11 cellular contexts compared by ENCODE assay signal in the genomic region with DNA sequence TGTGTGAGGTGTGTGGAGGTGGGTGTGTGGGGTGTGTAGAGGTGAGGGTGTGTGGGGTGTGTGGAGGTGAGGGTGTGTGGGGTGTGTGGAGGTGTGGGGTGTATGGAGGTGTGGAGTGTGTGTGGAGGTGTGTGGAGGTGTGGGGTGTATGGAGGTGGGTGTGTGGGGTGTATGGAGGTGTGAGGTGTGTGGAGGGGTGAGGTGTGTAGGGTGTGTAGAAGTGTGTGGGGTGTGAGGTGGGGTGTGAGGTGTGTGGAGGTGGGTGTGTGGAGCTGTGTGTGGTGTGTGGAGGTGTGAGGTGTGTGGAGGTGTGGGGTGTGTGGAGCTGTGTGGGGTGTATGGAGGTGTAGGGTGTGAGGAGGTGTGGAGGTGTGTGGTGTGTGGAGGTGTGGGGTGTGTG. TPM values are rescaled to one million over a fixed set of nuclear protein-coding genes. Genes with fewer than 3 reads are reported as not detected.
"Had no signal": no experiment of that assay in that cellular context is flagged by ENCODE, and none has a peak within 500 bp of the region (broad histone marks: within the 10 kb centered on the region; RNA-seq: fewer than 3 reads in every experiment).

No MANE protein-coding gene starts in this region.

RNA-seq across cellular contexts. Expression of a gene that starts 35.2 kb away (rescaled TPM):
- total RNA-seq: activated CD8-positive, alpha-beta memory T cell treated with anti-CD3 and anti-CD28 coated beads for 36 hours; activated T-cell treated with anti-CD3 and anti-CD28 coated beads, Interleukin-2, amount 50 U/mL, for 4 hours; dermis blood vessel endothelial cell; left ventricle myocardium superior; myocyte; neural crest cell; omental fat pad; T-cell; tibial nerve; vagina had no signal
- polyA plus RNA-seq: esophagus had no signal
